ENCODE assay signal across 11 cellular contexts in genomic region chr5:179243333-179243732, GRCh38.
DNase-seq lines count a peak whose midpoint lies in the region; ATAC-seq, FAIRE-seq and TF ChIP-seq lines count a peak whose summit lies in the region.
"Had no signal": no experiment of that assay in that cellular context is flagged by ENCODE, and none has a peak within 500 bp of the region (broad histone marks: within the 10 kb centered on the region; RNA-seq: fewer than 3 reads in every experiment).

No MANE protein-coding gene starts in this region.

- H3K36me3 ChIP-seq in small intestine (ENCODE audit: control insufficient read depth in 2 of 2, insufficient read depth in 2 of 2, low read length in 2 of 2) (no peaks in the 10 kb centered on the region), A673 (ENCODE audit: insufficient read depth, low read length, poor library complexity, severe bottlenecking) (no peaks in the 10 kb centered on the region)

- POLR2A ChIA-PET in A673 (lab: Charles Lee; ENCODE audit: low non-redundant PET) = no interaction called here

- no peak for TF ChIP-seq CTCF in A673 (conservative IDR thresholded peaks at IDR 0.05; ENCODE audit: low read depth, low read length)

- 33 to 38% (median 36%) methylated on average over 3 of the region's 3 CpGs for WGBS in small intestine, 3 donors

- no peak overlapping the region for H3K4me3 ChIP-seq in small intestine (ENCODE audit: low read depth in 1 of 2, low read length in 2 of 2)
- no peak overlapping the region for H3K4me3 ChIP-seq in A673 (ENCODE audit: low read depth, low read length, poor library complexity, severe bottlenecking)

- no peak for FAIRE-seq in small intestine (lab: Jason Lieb, UNC)

- H3K4me1 ChIP-seq in small intestine (ENCODE audit: control insufficient read depth in 2 of 2, insufficient read depth in 1 of 2, low read depth in 1 of 2, low read length in 1 of 2) (no peaks in the 10 kb centered on the region), A673 (ENCODE audit: insufficient read depth, low read length, poor library complexity, severe bottlenecking) (peaks cover 18% of the 10 kb centered on the region)

- DNase-seq in GM04504 (ENCODE audit: low read depth) = peak; percentile 64
- peak in 45 of 61 donors; percentile 3 to 88 (median 60) for DNase-seq in caudate nucleus (lab: John Stamatoyannopoulos, UW)
- peak in 28 of 51 donors; percentile 11 to 88 (median 39) for DNase-seq in hypothalamus (lab: John Stamatoyannopoulos, UW)
- DNase-seq in small intestine = peak; percentile 1
- DNase-seq in stimulated activated naive CD4-positive, alpha-beta T cell treated with Interleukin-2 at 50 U/mL for 16 hours (lab: John Stamatoyannopoulos, UW) = no peak
- DNase-seq in A673 (ENCODE audit: low spot score) = no peak
- DNase-seq in activated T-cell treated with anti-CD3 and anti-CD28 coated beads, Interleukin-2, amount 50 U/mL, for 1 hour = no peak
- DNase-seq: effector memory CD8-positive, alpha-beta T cell; NCI-H2081 treated with DMSO at 0.1 percent for 48 hours; retina had no signal

- H3K27me3 ChIP-seq in small intestine (ENCODE audit: control insufficient read depth in 2 of 2, insufficient read depth in 2 of 2, low read length in 2 of 2) = peaks cover 0 to 1% of the 10 kb centered on the region in 2 donors
- H3K27me3 ChIP-seq in A673 (replicated peaks; ENCODE audit: insufficient read depth, low read depth, low read length, poor library complexity) = peaks cover 11% of the 10 kb centered on the region

- intact Hi-C loops in A673 (cut with micrococcal nuclease; ENCODE audit: unreplicated experiment) = no loop called here

- peak overlapping the region; percentile 97 for H3K27ac ChIP-seq in caudate nucleus (ENCODE audit: low read depth, low read length)
- H3K27ac ChIP-seq in small intestine (ENCODE audit: low read depth in 1 of 2, low read length in 1 of 2) = no peak overlapping the region
- no peak overlapping the region for H3K27ac ChIP-seq in A673 (ENCODE audit: low read depth, low read length, poor library complexity, severe bottlenecking)

- no TSS peak for BruUV-seq in A673 (replicated peaks; lab: Mats Ljungman, UMichigan)

- CTCF ChIA-PET in A673 (lab: Charles Lee) = no interaction called here

- no peak for ATAC-seq in HG03469 (IDR thresholded peaks at IDR 0.05; ENCODE audit: unreplicated experiment)
- ATAC-seq: effector memory CD8-positive, alpha-beta T cell had no signal

- H3K9me3 ChIP-seq in small intestine (ENCODE audit: control insufficient read depth, low read depth) (no peaks in the 10 kb centered on the region), A673 (ENCODE audit: low read depth, low read length, poor library complexity, severe bottlenecking) (peaks cover 7% of the 10 kb centered on the region)

Comparison
In these comparisons a context has a peak if more than half of its experiments do, and no peak if none do; other contexts are left out.
1. DNase-seq: peak in GM04504 (single experiment), caudate nucleus (45 of 61), hypothalamus (28 of 51) and small intestine (single experiment); none in stimulated activated naive CD4-positive, alpha-beta T cell treated with Interleukin-2 at 50 U/mL for 16 hours (single experiment), A673 (single experiment) and activated T-cell treated with anti-CD3 and anti-CD28 coated beads, Interleukin-2, amount 50 U/mL, for 1 hour (single experiment).